In genomic region chr19:34165295-34165738, GRCh38 we compare ENCODE assay signal across 1 cellular context.
TF ChIP-seq lines count a peak whose summit lies in the region.

No MANE protein-coding gene starts in this region.

TF ChIP-seq in K562, 482 proteins besides CTCF, POLR2A, EP300 and RAD21 (continued from another document and continues in another):
- TF ChIP-seq GTF3C2 (IDR thresholded peaks at IDR 0.05; ENCODE audit: borderline replicate concordance, extremely low read depth, insufficient read length) (peak; percentile 38), KLF10 (CRISPR knock-in tag; IDR thresholded peaks at IDR 0.05) (no peak), CHD2 (IDR thresholded peaks at IDR 0.05; ENCODE audit: low read depth, low read length) (no peak), ZKSCAN3 (CRISPR knock-in tag; IDR thresholded peaks at IDR 0.05) (no peak), L3MBTL2 (IDR thresholded peaks at IDR 0.05) (peak; percentile 63), THRA (IDR thresholded peaks at IDR 0.05) (no peak), TAF1 (IDR thresholded peaks at IDR 0.05; ENCODE audit: control insufficient read depth, extremely low read depth, insufficient read depth, low read length, severe bottlenecking) (no peak), VEZF1 (CRISPR knock-in tag; IDR thresholded peaks at IDR 0.05) (no peak), KAT8 (IDR thresholded peaks at IDR 0.05; ENCODE audit: low read depth) (no peak), TAF15 (IDR thresholded peaks at IDR 0.05; ENCODE audit: low read depth, low read length) (no peak), MGA (IDR thresholded peaks at IDR 0.05) (no peak; the same call in 1 of the 2 replicates), ZHX1 (conservative IDR thresholded peaks at IDR 0.05; ENCODE audit: low read length) (no peak), POLR2B (IDR thresholded peaks at IDR 0.05; ENCODE audit: low read depth, partially characterized antibody) (no peak), FOXP1 (CRISPR knock-in tag; IDR thresholded peaks at IDR 0.05) (peak; percentile 28; the same call in 1 of the 2 replicates), PRPF4 (IDR thresholded peaks at IDR 0.05; ENCODE audit: insufficient read depth, low read depth, low read length, poor library complexity, severe bottlenecking) (no peak), ZNF212 (CRISPR knock-in tag; IDR thresholded peaks at IDR 0.05) (no peak), ATF1 (CRISPR knock-in tag; IDR thresholded peaks at IDR 0.05) (no peak), ATF1 (tag; IDR thresholded peaks at IDR 0.05) (0 out of 2 replicates have a peak, but pooled peaks have one; percentile 14), DPF2 (IDR thresholded peaks at IDR 0.05) (0 out of 2 replicates have a peak, but pooled peaks have one; percentile 6), MBD2 (IDR thresholded peaks at IDR 0.05; ENCODE audit: borderline replicate concordance, low read depth) (no peak), ZNF174 (CRISPR knock-in tag; IDR thresholded peaks at IDR 0.05) (no peak), ZNF699 (CRISPR knock-in tag; IDR thresholded peaks at IDR 0.05; ENCODE audit: insufficient replicate concordance) (no peak), RBM25 (IDR thresholded peaks at IDR 0.05; ENCODE audit: low read depth, low read length, severe bottlenecking) (peak; percentile 17), CBX5 (IDR thresholded peaks at IDR 0.05; ENCODE audit: borderline replicate concordance, low read depth) (no peak), CBFA2T3 (IDR thresholded peaks at IDR 0.05) (no peak), ETS1 (conservative IDR thresholded peaks at IDR 0.05; ENCODE audit: control insufficient read depth, low read depth, low read length) (no peak), SMAD4 (CRISPR knock-in tag; conservative IDR thresholded peaks at IDR 0.05) (peak; percentile 62; the same call in 1 of the 2 replicates), E2F1 (CRISPR knock-in tag; IDR thresholded peaks at IDR 0.05) (no peak), CREB5 (CRISPR knock-in tag; IDR thresholded peaks at IDR 0.05) (no peak), CXXC5 (CRISPR knock-in tag; IDR thresholded peaks at IDR 0.05) (0 out of 2 replicates have a peak, but pooled peaks have one; percentile 37), MYNN (IDR thresholded peaks at IDR 0.05) (no peak), MYNN (CRISPR knock-in tag; IDR thresholded peaks at IDR 0.05) (no peak), SMAD2 (IDR thresholded peaks at IDR 0.05; ENCODE audit: low read depth, low read length) (no peak), HMG20A (CRISPR knock-in tag; conservative IDR thresholded peaks at IDR 0.05) (no peak), KLF13 (tag; IDR thresholded peaks at IDR 0.05; ENCODE audit: borderline replicate concordance, low read depth) (peak; percentile 46; the same call in 1 of the 2 replicates), CC2D1A (IDR thresholded peaks at IDR 0.05) (peak; percentile 91)
